In the genomic region with DNA sequence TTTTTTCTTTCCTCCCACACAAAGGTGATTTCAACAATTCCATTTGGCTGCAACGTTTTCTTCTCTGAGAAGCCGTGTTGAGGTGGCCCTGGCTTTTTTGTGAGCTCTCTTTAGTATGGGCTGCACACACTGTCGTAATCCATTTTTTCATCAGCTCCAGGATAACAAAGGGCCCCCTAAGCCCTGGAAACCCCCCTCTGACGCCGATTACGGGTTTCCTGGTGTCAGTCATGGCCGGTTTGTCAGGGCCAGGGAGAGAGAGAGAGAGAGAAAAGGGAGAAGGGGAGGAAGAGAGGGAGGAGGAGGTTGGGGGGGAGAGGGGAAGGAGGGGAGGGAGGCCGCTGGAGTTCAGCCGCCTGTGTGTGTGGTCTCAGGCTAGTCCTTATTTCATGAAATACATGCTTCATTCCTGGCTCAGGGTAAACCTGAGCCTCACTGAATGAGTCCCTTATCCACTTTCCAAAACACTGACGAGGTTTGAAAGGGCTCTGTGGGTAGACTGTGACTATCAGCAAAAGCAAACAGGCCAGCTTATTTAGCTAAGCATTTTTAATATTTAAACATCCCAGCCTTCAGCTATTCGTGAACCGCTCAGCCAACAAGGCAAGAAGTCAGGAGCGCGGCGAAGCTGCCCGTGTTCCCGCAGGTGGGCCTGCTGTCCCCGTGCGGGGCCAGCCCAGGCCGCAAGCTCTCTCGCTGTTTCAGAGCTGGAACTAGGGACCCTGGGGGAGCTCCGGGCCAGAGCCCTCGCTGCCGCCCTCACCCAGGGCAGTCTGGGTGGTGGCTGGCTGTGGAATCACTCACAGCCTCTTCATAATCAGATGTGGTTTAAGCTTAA, we compare ENCODE assay signal across 1 cellular context.
TF ChIP-seq lines count a peak whose summit lies in the region.

No MANE protein-coding gene starts in this region.

TF ChIP-seq in endothelial cell of umbilical vein, 7 proteins besides CTCF, POLR2A, EP300 and RAD21 (continued from another document):
- TF ChIP-seq MYC (IDR thresholded peaks at IDR 0.05; ENCODE audit: low read depth, low read length) (no peak), GATA2 (IDR thresholded peaks at IDR 0.05; ENCODE audit: insufficient read depth, insufficient read length, low read depth, low read length) (no peak), JUN (IDR thresholded peaks at IDR 0.05; ENCODE audit: borderline replicate concordance, insufficient read depth, insufficient read length, low read depth) (no peak), EZH2 (IDR thresholded peaks at IDR 0.05; ENCODE audit: borderline replicate concordance, low read depth, low read length, severe bottlenecking) (no peak), POLR2AphosphoS5 (IDR thresholded peaks at IDR 0.05; ENCODE audit: insufficient read depth, low read depth, low read length) (no peak)
- TF ChIP-seq, protein P1, sequence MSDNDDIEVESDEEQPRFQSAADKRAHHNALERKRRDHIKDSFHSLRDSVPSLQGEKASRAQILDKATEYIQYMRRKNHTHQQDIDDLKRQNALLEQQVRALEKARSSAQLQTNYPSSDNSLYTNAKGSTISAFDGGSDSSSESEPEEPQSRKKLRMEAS (IDR thresholded peaks at IDR 0.05; ENCODE audit: insufficient read depth, insufficient read length): no peak
